9 cellular contexts compared by ENCODE assay signal in genomic region chr15:89330881-89331595, GRCh38. TPM values are rescaled to one million over a fixed set of nuclear protein-coding genes. Genes with fewer than 3 reads are reported as not detected.
A peak's percentile ranks its signal among the peaks of the same experiment; 100 is the strongest.
DNase-seq lines count a peak whose midpoint lies in the region; ATAC-seq, FAIRE-seq and TF ChIP-seq lines count a peak whose summit lies in the region.
"Had no signal": no experiment of that assay in that cellular context is flagged by ENCODE, and none has a peak within 500 bp of the region (broad histone marks: within the 10 kb centered on the region; RNA-seq: fewer than 3 reads in every experiment).

No MANE protein-coding gene starts in this region.

- no peak overlapping the region for H3K18ac ChIP-seq in mesenchymal stem cell (ENCODE audit: low read depth in 1 of 2, low read length in 2 of 2)

- H2AK5ac ChIP-seq in mesenchymal stem cell (ENCODE audit: low read length, severe bottlenecking): no peak overlapping the region

- no peak for TF ChIP-seq POLR2A in A549 (IDR thresholded peaks at IDR 0.05; ENCODE audit: low read length)

- H3K9ac ChIP-seq in mesenchymal stem cell (ENCODE audit: low read length): peak overlapping the region; percentile 49

- no peaks in the 10 kb centered on the region for H3K9me3 ChIP-seq in A549
- H3K9me3 ChIP-seq in mesenchymal stem cell (ENCODE audit: control insufficient read depth, low read length): no peaks in the 10 kb centered on the region
- H3K9me3 ChIP-seq: ovary had no signal

- CTCF ChIA-PET in A549 (lab: Yijun Ruan, JAX): interaction anchor here (1.1 to 34.7 kb wide), 7 partner anchors 8 to 124 kb away, joined by 3 to 593 read pairs (median 8); no protein-coding TSS in a partner anchor

- H2BK120ac ChIP-seq in mesenchymal stem cell (ENCODE audit: low read depth, low read length): no peak overlapping the region

- TF ChIP-seq EP300 in A549 (IDR thresholded peaks at IDR 0.05): no peak

- H3K23ac ChIP-seq in mesenchymal stem cell (ENCODE audit: low read length in 2 of 2): no peak overlapping the region

- H2BK5ac ChIP-seq in mesenchymal stem cell (ENCODE audit: low read depth, low read length, poor library complexity, severe bottlenecking): no peak overlapping the region

- H3K4me1 ChIP-seq in A549: peaks cover 37% of the 10 kb centered on the region
- peaks cover 32% of the 10 kb centered on the region for H3K4me1 ChIP-seq in mesenchymal stem cell (ENCODE audit: control insufficient read depth, insufficient read depth, low read depth, low read length)

- H2BK12ac ChIP-seq in mesenchymal stem cell (ENCODE audit: low read length in 2 of 2): no peak overlapping the region

- DNase-seq in A549 (ENCODE audit: low read depth in 1 of 2, low spot score in 1 of 2) (no peak), EH (ENCODE audit: low read depth) (peak; percentile 9), mesenchymal stem cell (no peak), amygdala (lab: John Stamatoyannopoulos, UW) (no peak), NCI-H1105 treated with DMSO at 0.1 percent for 48 hours (lab: John Stamatoyannopoulos, UW) (no peak)
- DNase-seq: ovary had no signal

- H2BK15ac ChIP-seq in mesenchymal stem cell (ENCODE audit: low read depth, poor library complexity, severe bottlenecking): no peak overlapping the region

- H3K27ac ChIP-seq in A549 (no peak overlapping the region), mesenchymal stem cell (ENCODE audit: low read length, poor library complexity, severe bottlenecking) (no peak overlapping the region)
- H3K27ac ChIP-seq: ovary had no signal

- ATAC-seq in A549 (no peak), HG03521 (IDR thresholded peaks at IDR 0.05; ENCODE audit: unreplicated experiment) (no peak), HG03439 (IDR thresholded peaks at IDR 0.05; ENCODE audit: unreplicated experiment) (no peak)
- ATAC-seq in activated T-helper 17 cell treated with anti-CD3 and anti-CD28 coated beads, Interleukin-2, amount 50 U/mL, for 72 hours (replicated peaks): no peak

- H3K4me3 Mint-ChIP-seq in activated T-helper 17 cell treated with anti-CD3 and anti-CD28 coated beads, Interleukin-2, amount 50 U/mL, for 72 hours: peak overlapping the region; percentile 79

- no peak for TF ChIP-seq RAD21 in A549 (conservative IDR thresholded peaks at IDR 0.05 in 1 of 2, IDR thresholded peaks at IDR 0.05 in 1 of 2)

- WGBS in A549 (ENCODE audit: missing lambda C conversion rate): 78% methylated on average over 7 of the region's 7 CpGs
- 90% methylated on average over 7 of the region's 7 CpGs for WGBS in mesenchymal stem cell

- peak overlapping the region; percentile 86 for H3K27ac Mint-ChIP-seq in activated T-helper 17 cell treated with anti-CD3 and anti-CD28 coated beads, Interleukin-2, amount 50 U/mL, for 72 hours

- H4K8ac ChIP-seq in mesenchymal stem cell (ENCODE audit: low read length): no peak overlapping the region

- H3K27me3 Mint-ChIP-seq in activated T-helper 17 cell treated with anti-CD3 and anti-CD28 coated beads, Interleukin-2, amount 50 U/mL, for 72 hours: no peaks in the 10 kb centered on the region

- TF ChIP-seq CTCF in A549 (IDR thresholded peaks at IDR 0.05): no peak

- H3K4me3 ChIP-seq in A549 (no peak overlapping the region), mesenchymal stem cell (ENCODE audit: insufficient read depth in 1 of 2, low read depth in 1 of 2, low read length in 2 of 2) (peak overlapping the region in 1 of 2 experiments; percentile 5)
- H3K4me3 ChIP-seq: ovary had no signal

- peak overlapping the region; percentile 78; the same call in 1 of the 3 replicates for H3K4me2 ChIP-seq in A549
- H3K4me2 ChIP-seq in mesenchymal stem cell (ENCODE audit: low read length, poor library complexity, severe bottlenecking): no peak overlapping the region

- FAIRE-seq in A549 (lab: Jason Lieb, UNC): no peak

- peaks cover 61 to 69% of the 10 kb centered on the region in 2 experiments for H3K36me3 ChIP-seq in mesenchymal stem cell (ENCODE audit: control insufficient read depth in 1 of 2, insufficient read depth in 2 of 2, low read depth in 1 of 2, low read length in 2 of 2)
- H3K36me3 ChIP-seq: ovary had no signal

- no peak overlapping the region for H4K91ac ChIP-seq in mesenchymal stem cell (ENCODE audit: low read length)

- peaks cover 5% of the 10 kb centered on the region for H3K9me3 Mint-ChIP-seq in activated T-helper 17 cell treated with anti-CD3 and anti-CD28 coated beads, Interleukin-2, amount 50 U/mL, for 72 hours

- POLR2A ChIA-PET in A549 (lab: Yijun Ruan, JAX): no interaction called here

- no peak overlapping the region for H3K4ac ChIP-seq in mesenchymal stem cell (ENCODE audit: low read depth in 1 of 2, low read length in 2 of 2)

- H3K36me3 Mint-ChIP-seq in activated T-helper 17 cell treated with anti-CD3 and anti-CD28 coated beads, Interleukin-2, amount 50 U/mL, for 72 hours (ENCODE audit: low read depth): peaks cover 90% of the 10 kb centered on the region

- H2AFZ ChIP-seq in mesenchymal stem cell (ENCODE audit: low read depth, low read length): no peak overlapping the region

- H3K4me1 Mint-ChIP-seq in activated T-helper 17 cell treated with anti-CD3 and anti-CD28 coated beads, Interleukin-2, amount 50 U/mL, for 72 hours: peaks cover 48% of the 10 kb centered on the region

- H3K14ac ChIP-seq in mesenchymal stem cell (ENCODE audit: low read length in 2 of 2): no peak overlapping the region

- H3K27me3 ChIP-seq in mesenchymal stem cell (ENCODE audit: control insufficient read depth in 1 of 2, insufficient read depth in 1 of 2, low read length in 2 of 2): no peaks in the 10 kb centered on the region
- H3K27me3 ChIP-seq: ovary had no signal

- H3K79me1 ChIP-seq in mesenchymal stem cell (replicated peaks; ENCODE audit: low read length, poor library complexity, severe bottlenecking): peaks cover 38% of the 10 kb centered on the region

TF ChIP-seq in A549, 52 proteins besides CTCF, POLR2A, EP300 and RAD21:
- TF ChIP-seq ZSCAN20 (CRISPR knock-in tag; IDR thresholded peaks at IDR 0.05): no peak
- TF ChIP-seq, protein P1, sequence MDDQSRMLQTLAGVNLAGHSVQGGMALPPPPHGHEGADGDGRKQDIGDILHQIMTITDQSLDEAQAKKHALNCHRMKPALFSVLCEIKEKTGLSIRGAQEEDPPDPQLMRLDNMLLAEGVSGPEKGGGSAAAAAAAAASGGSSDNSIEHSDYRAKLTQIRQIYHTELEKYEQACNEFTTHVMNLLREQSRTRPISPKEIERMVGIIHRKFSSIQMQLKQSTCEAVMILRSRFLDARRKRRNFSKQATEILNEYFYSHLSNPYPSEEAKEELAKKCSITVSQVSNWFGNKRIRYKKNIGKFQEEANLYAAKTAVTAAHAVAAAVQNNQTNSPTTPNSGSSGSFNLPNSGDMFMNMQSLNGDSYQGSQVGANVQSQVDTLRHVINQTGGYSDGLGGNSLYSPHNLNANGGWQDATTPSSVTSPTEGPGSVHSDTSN (IDR thresholded peaks at IDR 0.05): no peak
- TF ChIP-seq HOXA7 (CRISPR knock-in tag; IDR thresholded peaks at IDR 0.05): no peak
- no peak for TF ChIP-seq KDM5A (IDR thresholded peaks at IDR 0.05)
TF ChIP-seq in A549: peak in this region for 0.

RNA-seq across cellular contexts. Expression of gene POLG, which starts 3.6 kb away (rescaled TPM):
- polyA plus RNA-seq in A549 (2011; rRNA removed): 24.1 and 34.0 TPM in 2 replicates
- polyA plus RNA-seq in A549 (2012; cell fraction: cytosol; rRNA removed): 34.4 and 38.1 TPM in 2 replicates
- 159 and 165 TPM in 2 replicates for polyA plus RNA-seq in A549 (2012; cell fraction: nucleus; rRNA removed)
- 47.8 to 50.2 TPM (median 50.0 TPM) in 3 replicates for polyA plus RNA-seq in A549 (2017; fragmentation: RNase III; extraction: RNeasy Plus Mini Kit Qiagen cat#74134 plus additional on column Dnase treatment)
- polyA minus RNA-seq in A549 (2011; rRNA and poly(A)+ RNA removed): 46.5 and 54.1 TPM in 2 replicates
- total RNA-seq in activated T-helper 17 cell treated with anti-CD3 and anti-CD28 coated beads, Interleukin-2, amount 50 U/mL, for 72 hours: 10 to 100 TPM; 76.9 to 89.7 TPM
- polyA plus RNA-seq in mesenchymal stem cell (2013, experiment 1 of 2): 18.2 TPM
- polyA plus RNA-seq in mesenchymal stem cell (2013, experiment 2 of 2): 16.6 TPM
